In genomic region chr1:47424336-47424982, GRCh38 we compare ENCODE assay signal across 8 cellular contexts. TPM values are rescaled to one million over a fixed set of nuclear protein-coding genes. Genes with fewer than 3 reads are reported as not detected.
DNase-seq lines count a peak whose midpoint lies in the region; ATAC-seq, FAIRE-seq and TF ChIP-seq lines count a peak whose summit lies in the region.

No MANE protein-coding gene starts in this region.

- in situ Hi-C loops in GM13976 (cut with MboI; ENCODE audit: low sequenced_read_pairs, unreplicated experiment), result no loop called here

- peak; percentile 69 for DNase-seq in AG08396 (ENCODE audit: low spot score)
- no peak for DNase-seq in GM13976 (ENCODE audit: low spot score)
- DNase-seq in NCI-H345 treated with DMSO at 0.1 percent for 48 hours (lab: John Stamatoyannopoulos, UW; ENCODE audit: unreplicated experiment), result peak; percentile 63
- DNase-seq in bronchial epithelial cell (ENCODE audit: low read depth), result peak; percentile 57
- DNase-seq in mucosa of descending colon, result peak in 1 of 3 donors; percentile 58
- DNase-seq in SIG-M5 treated with dmso at 0.1 percent for 504 hours (lab: John Stamatoyannopoulos, UW; ENCODE audit: unreplicated experiment), result no peak

- no peaks in the 10 kb centered on the region for H3K36me3 ChIP-seq in bronchial epithelial cell (ENCODE audit: control insufficient read depth, insufficient read depth, low read length)
- H3K36me3 ChIP-seq in mucosa of descending colon (ENCODE audit: low read depth), result no peaks in the 10 kb centered on the region

- TF ChIP-seq CTCF in GM13976 (IDR thresholded peaks at IDR 0.05; ENCODE audit: borderline replicate concordance, control extremely low read depth, extremely low read depth, insufficient read depth, missing control alignments) (peak; percentile 41), bronchial epithelial cell (IDR thresholded peaks at IDR 0.05; ENCODE audit: insufficient read depth, low read length, severe bottlenecking) (peak; percentile 74), mucosa of descending colon (IDR thresholded peaks at IDR 0.05) (peak; percentile 46)

- H3K4me1 ChIP-seq in mucosa of descending colon (ENCODE audit: low read depth), result no peaks in the 10 kb centered on the region

- H3K27me3 ChIP-seq in bronchial epithelial cell (ENCODE audit: control insufficient read depth, insufficient read depth, low read length), result peaks cover 1% of the 10 kb centered on the region

- intact Hi-C loops in mucosa of descending colon (cut with DNase I, micrococcal nuclease), result no loop called here

- H3K4me3 ChIP-seq in bronchial epithelial cell (ENCODE audit: low read depth, low read length) (no peak overlapping the region), mucosa of descending colon (no peak overlapping the region)

- ATAC-seq in mucosa of descending colon (peak; percentile 56), HG02610 (IDR thresholded peaks at IDR 0.05; ENCODE audit: unreplicated experiment) (no peak), GM21825 (IDR thresholded peaks at IDR 0.05; ENCODE audit: unreplicated experiment) (no peak)

- H3K9me3 ChIP-seq in mucosa of descending colon, result no peaks in the 10 kb centered on the region

- FAIRE-seq in bronchial epithelial cell (lab: Jason Lieb, UNC), result no peak

RNA-seq across cellular contexts. Expression of gene FOXE3, which starts 8.4 kb away (rescaled TPM):
- total RNA-seq in bronchial epithelial cell, result not detected in 2 replicates
- total RNA-seq in mucosa of descending colon, result under 1 TPM in 2 of 3 donors, not detected in 1; 0.23 to 0.39 TPM

RNA-seq across cellular contexts. Expression of gene FOXD2, which starts 13.4 kb away (rescaled TPM):
- total RNA-seq in bronchial epithelial cell (under 0.01 TPM in 1 of 2 replicates, not detected in the other), mucosa of descending colon (10 to 100 TPM in 2 of 3 donors, 1 to 10 TPM in 1; 7.7 to 24.8 (median 17.1) TPM)

Comparison
In these comparisons a context has a peak if more than half of its experiments do, and no peak if none do; other contexts are left out.
1. DNase-seq: peak in AG08396 (single experiment), NCI-H345 treated with DMSO at 0.1 percent for 48 hours (single experiment) and bronchial epithelial cell (single experiment); none in GM13976 (single experiment) and SIG-M5 treated with dmso at 0.1 percent for 504 hours (single experiment).
2. Peak in every context shown above with its lines, with median percentiles within 50 percentile points of each other: CTCF ChIP-seq.